In the genomic region with DNA sequence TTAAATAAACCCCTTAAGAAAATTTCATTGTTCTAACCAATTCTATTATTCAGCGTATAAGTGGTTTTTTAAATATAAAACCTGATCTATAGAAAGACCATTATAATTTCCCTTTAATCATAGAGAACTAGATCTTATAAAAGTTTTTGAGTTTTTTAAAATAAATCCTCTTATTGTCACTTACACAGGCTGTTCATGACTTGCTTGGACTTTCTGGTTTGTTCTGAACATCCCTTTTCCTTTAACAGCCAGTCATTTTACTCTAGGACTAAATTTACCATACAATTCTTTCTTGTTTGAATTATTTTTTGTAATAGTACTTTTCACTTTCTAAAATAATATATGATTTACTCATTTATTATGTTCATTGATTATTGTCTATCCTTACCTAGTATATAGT, we compare ENCODE assay signal across 31 cellular contexts. TPM values are rescaled to one million over a fixed set of nuclear protein-coding genes. Genes with fewer than 3 reads are reported as not detected.
"Had no signal": no experiment of that assay in that cellular context is flagged by ENCODE, and none has a peak within 500 bp of the region (broad histone marks: within the 10 kb centered on the region; RNA-seq: fewer than 3 reads in every experiment).

No MANE protein-coding gene starts in this region.

- H3K36me3 ChIP-seq: brain microvascular endothelial cell, gastrocnemius medialis, right lobe of liver, uterus had no signal

- H3K27me3 ChIP-seq: brain microvascular endothelial cell, dorsolateral prefrontal cortex, gastrocnemius medialis, right lobe of liver, testis, uterus had no signal

- H3K36me3 Mint-ChIP-seq: activated naive CD4-positive, alpha-beta T cell treated with anti-CD3 and anti-CD28 coated beads, Interleukin-2, amount 50 U/mL, for 72 hours; stimulated activated memory B cell treated with anti-CD40 and anti-IgM and Interleukin-4, amounts not matched to agents 10 μg/mL and 1 μg/mL and 100 μg/mL, for 72 hours had no signal

- H3K4me1 ChIP-seq: gastrocnemius medialis, right lobe of liver, uterus had no signal

- H3K9me3 ChIP-seq: gastrocnemius medialis, testis, uterus had no signal

- H3K9me3 Mint-ChIP-seq: effector memory CD8-positive, alpha-beta T cell had no signal

- H3K4me3 ChIP-seq: dorsolateral prefrontal cortex, gastrocnemius medialis, right lobe of liver, skin epidermis, testis, uterus had no signal

- ATAC-seq: activated CD4-positive, alpha-beta T cell treated with anti-CD3 and anti-CD28 coated beads for 36 hours; activated naive CD4-positive, alpha-beta T cell treated with anti-CD3 and anti-CD28 coated beads, Interleukin-2, amount 50 U/mL, for 72 hours; activated T-helper 17 cell treated with anti-CD3 and anti-CD28 coated beads, Interleukin-2, amount 50 U/mL, for 72 hours; effector memory CD8-positive, alpha-beta T cell; esophagus mucosa; gastrocnemius medialis; left ventricle myocardium superior; right lobe of liver; stimulated activated memory B cell treated with anti-CD40 and anti-IgM and Interleukin-4, amounts not matched to agents 10 μg/mL and 1 μg/mL and 100 μg/mL, for 72 hours had no signal

- H3K27ac ChIP-seq: brain microvascular endothelial cell, dorsolateral prefrontal cortex, gastrocnemius medialis, right lobe of liver, skin epidermis, testis, uterus had no signal

- FAIRE-seq: endothelial cell of umbilical vein had no signal

- DNase-seq: activated B cell treated with CpG ODN at 0.5 μM for 24 hours; activated CD4-positive, alpha-beta T cell treated with anti-CD3 and anti-CD28 coated beads for 36 hours; activated CD4-positive, alpha-beta T cell treated with anti-CD3 and anti-CD28 coated beads, Interleukin-2, amount 50 U/mL, for 4 hours; activated CD8-positive, alpha-beta memory T cell treated with anti-CD3 and anti-CD28 coated beads for 24 hours; activated CD8-positive, alpha-beta memory T cell treated with anti-CD3 and anti-CD28 coated beads, Interleukin-2, amount 50 U/mL, for 4 hours; activated T-cell treated with anti-CD3 and anti-CD28 coated beads, Interleukin-2, amount 50 U/mL, for 24 hours; aorta; brain microvascular endothelial cell; central memory CD4-positive, alpha-beta T cell; dorsolateral prefrontal cortex; effector memory CD8-positive, alpha-beta T cell; gastrocnemius medialis; hippocampal formation; left ventricle myocardium superior; mammary epithelial cell; nephron progenitor cell; nucleus accumbens; posterior cingulate gyrus; right lobe of liver; stimulated activated CD4-positive, alpha-beta T cell treated with anti-CD3 and anti-CD28 coated beads, Interleukin-1b, Interleukin-23, amount 100 ng/mL, for 48 hours; T1000; testis; trophoblast cell; uterus had no signal

- H3K4me3 Mint-ChIP-seq: activated B cell treated with CpG ODN at 0.5 μM for 24 hours; activated CD4-positive, alpha-beta T cell treated with anti-CD3 and anti-CD28 coated beads for 36 hours; activated T-cell treated with anti-CD3 and anti-CD28 coated beads, Interleukin-2, amount 50 U/mL, for 24 hours; activated T-helper 17 cell treated with anti-CD3 and anti-CD28 coated beads, Interleukin-2, amount 50 U/mL, for 72 hours; effector memory CD8-positive, alpha-beta T cell; nephron progenitor cell; stimulated activated memory B cell treated with anti-CD40 and anti-IgM and Interleukin-4, amounts not matched to agents 10 μg/mL and 1 μg/mL and 100 μg/mL, for 72 hours had no signal

- H3K27ac Mint-ChIP-seq: activated B cell treated with CpG ODN at 0.5 μM for 24 hours; activated CD4-positive, alpha-beta T cell treated with anti-CD3 and anti-CD28 coated beads for 36 hours; activated naive CD4-positive, alpha-beta T cell treated with anti-CD3 and anti-CD28 coated beads, Interleukin-2, amount 50 U/mL, for 72 hours; activated T-cell treated with anti-CD3 and anti-CD28 coated beads, Interleukin-2, amount 50 U/mL, for 24 hours; activated T-helper 17 cell treated with anti-CD3 and anti-CD28 coated beads, Interleukin-2, amount 50 U/mL, for 72 hours; effector memory CD8-positive, alpha-beta T cell; nephron progenitor cell; stimulated activated memory B cell treated with anti-CD40 and anti-IgM and Interleukin-4, amounts not matched to agents 10 μg/mL and 1 μg/mL and 100 μg/mL, for 72 hours had no signal

- H3K4me1 Mint-ChIP-seq: activated B cell treated with CpG ODN at 0.5 μM for 24 hours; activated CD4-positive, alpha-beta T cell treated with anti-CD3 and anti-CD28 coated beads for 36 hours; activated T-helper 17 cell treated with anti-CD3 and anti-CD28 coated beads, Interleukin-2, amount 50 U/mL, for 72 hours; stimulated activated memory B cell treated with anti-CD40 and anti-IgM and Interleukin-4, amounts not matched to agents 10 μg/mL and 1 μg/mL and 100 μg/mL, for 72 hours had no signal

RNA-seq across cellular contexts. Expression of gene NXPE2, which starts 4.7 kb away (rescaled TPM):
- total RNA-seq: activated B cell treated with CpG ODN at 0.5 μM for 24 hours; activated CD4-positive, alpha-beta T cell treated with anti-CD3 and anti-CD28 coated beads for 36 hours; activated naive CD4-positive, alpha-beta T cell treated with anti-CD3 and anti-CD28 coated beads, Interleukin-2, amount 50 U/mL, for 72 hours; activated T-helper 17 cell treated with anti-CD3 and anti-CD28 coated beads, Interleukin-2, amount 50 U/mL, for 72 hours; endothelial cell of umbilical vein; esophagus mucosa; mammary epithelial cell; mononuclear cell; right lobe of liver had no signal
- polyA plus RNA-seq: aorta, endothelial cell of umbilical vein had no signal
